ENCODE assay signal across 8 cellular contexts in the genomic region with DNA sequence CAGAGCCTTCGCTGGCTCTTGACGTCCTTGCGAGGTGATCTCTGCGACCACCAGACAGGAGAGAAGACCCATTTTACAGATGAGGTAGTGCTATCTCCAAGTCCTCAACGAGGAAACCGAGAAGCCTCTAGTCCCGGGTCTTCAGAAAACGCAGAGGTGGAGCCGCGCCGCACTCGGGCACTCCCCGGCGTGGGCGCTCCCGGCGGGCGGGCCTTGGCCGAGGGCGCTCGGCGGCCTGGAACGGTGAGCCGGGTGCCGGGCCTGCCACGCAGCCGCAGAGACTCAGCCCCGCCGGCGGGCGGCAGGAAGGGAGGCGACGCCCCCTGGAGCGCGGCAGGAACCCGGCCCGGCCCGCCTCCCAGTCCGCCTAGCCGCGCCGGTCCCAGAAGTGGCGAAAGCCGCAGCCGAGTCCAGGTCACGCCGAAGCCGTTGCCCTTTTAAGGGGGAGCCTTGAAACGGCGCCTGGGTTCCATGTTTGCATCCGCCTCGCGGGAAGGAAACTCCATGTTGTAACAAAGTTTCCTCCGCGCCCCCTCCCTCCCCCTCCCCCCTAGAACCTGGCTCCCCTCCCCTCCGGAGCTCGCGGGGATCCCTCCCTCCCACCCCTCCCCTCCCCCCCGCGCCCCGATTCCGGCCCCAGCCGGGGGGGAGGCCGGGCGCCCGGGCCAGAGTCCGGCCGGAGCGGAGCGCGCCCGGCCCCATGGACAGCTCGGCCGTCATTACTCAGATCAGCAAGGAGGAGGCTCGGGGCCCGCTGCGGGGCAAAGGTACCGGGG. TPM values are rescaled to one million over a fixed set of nuclear protein-coding genes. Genes with fewer than 3 reads are reported as not detected.
DNase-seq lines count a peak whose midpoint lies in the region; ATAC-seq, FAIRE-seq and TF ChIP-seq lines count a peak whose summit lies in the region.

A gene with protein sequence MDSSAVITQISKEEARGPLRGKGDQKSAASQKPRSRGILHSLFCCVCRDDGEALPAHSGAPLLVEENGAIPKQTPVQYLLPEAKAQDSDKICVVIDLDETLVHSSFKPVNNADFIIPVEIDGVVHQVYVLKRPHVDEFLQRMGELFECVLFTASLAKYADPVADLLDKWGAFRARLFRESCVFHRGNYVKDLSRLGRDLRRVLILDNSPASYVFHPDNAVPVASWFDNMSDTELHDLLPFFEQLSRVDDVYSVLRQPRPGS (plus strand): TSS at position 478 of the 776 bp plus-strand sequence. CDS start 223 bp downstream, at position 701.

- no peak for TF ChIP-seq CTCF in D721Med (IDR thresholded peaks at IDR 0.05; ENCODE audit: insufficient read depth, missing control alignments)
- peak; percentile 28; the same call in 1 of the 2 replicates for TF ChIP-seq CTCF in IMR-90 (conservative IDR thresholded peaks at IDR 0.05; ENCODE audit: low read depth, low read length)
- no peak for TF ChIP-seq CTCF in PC-3 (conservative IDR thresholded peaks at IDR 0.05; ENCODE audit: low read depth, low read length)

- peak within 1 kb of the TSS; percentile 99 for H3K4ac ChIP-seq in IMR-90 (ENCODE audit: low read depth, low read length)

- peaks cover 6 to 34% of the 10 kb centered on the region in 2 experiments; a peak in 3 of 4 replicates for H3K79me1 ChIP-seq in IMR-90 (ENCODE audit: low read depth in 1 of 2, low read length in 2 of 2)

- peak within 1 kb of the TSS; percentile 76 to 98 for H4K8ac ChIP-seq in IMR-90 (ENCODE audit: low read depth in 2 of 2, low read length in 2 of 2)

- peak within 1 kb of the TSS; percentile 92 for H3K56ac ChIP-seq in IMR-90 (ENCODE audit: extremely low read depth, insufficient read depth, low read length)

- H3K79me2 ChIP-seq in PC-3 (ENCODE audit: low read length): peaks cover 44% of the 10 kb centered on the region

- WGBS in IMR-90 (ENCODE audit: extremely low coverage in 2 of 2, insufficient read length in 1 of 2), 2 experiments: 1% methylated on average over 40 of the region's 78 CpGs; no CpG with 5 or more reads in 1 of the 2 experiments

- peak; percentile 18 for TF ChIP-seq RAD21 in IMR-90 (IDR thresholded peaks at IDR 0.05; ENCODE audit: low read length)

- peak within 1 kb of the TSS; percentile 98 for H2AK5ac ChIP-seq in IMR-90 (ENCODE audit: low read depth, low read length)

- H3K27me3 ChIP-seq in IMR-90 (ENCODE audit: control insufficient read depth, insufficient read depth, low read length) (no peaks in the 10 kb centered on the region), PC-3 (ENCODE audit: low read length) (no peaks in the 10 kb centered on the region)

- peak within 1 kb of the TSS; percentile 14 for H2BK20ac ChIP-seq in IMR-90 (ENCODE audit: low read depth, low read length)

- dilution Hi-C loops in IMR-90 (cut with HindIII; ENCODE audit: low sequenced_read_pairs, unreplicated experiment): no loop called here

- H3K4me1 ChIP-seq in IMR-90 (ENCODE audit: control insufficient read depth, insufficient read depth, low read length): peaks cover 25% of the 10 kb centered on the region
- H3K4me1 ChIP-seq in PC-3 (ENCODE audit: insufficient read depth, low read length): peaks cover 39% of the 10 kb centered on the region

- TF ChIP-seq POLR2A in IMR-90 (IDR thresholded peaks at IDR 0.05; ENCODE audit: low read depth, low read length): peak; percentile 23; the same call in 1 of the 2 replicates

- H2AFZ ChIP-seq in IMR-90 (replicated peaks; ENCODE audit: low read length, poor library complexity) (peak within 1 kb of the TSS; percentile 88), PC-3 (ENCODE audit: low read length) (peak within 1 kb of the TSS; percentile 84)

- H3K14ac ChIP-seq in IMR-90 (replicated peaks; ENCODE audit: low read depth, low read length): peak within 1 kb of the TSS; percentile 98

- peak within 1 kb of the TSS; percentile 87 for H4K91ac ChIP-seq in IMR-90 (ENCODE audit: insufficient read depth, low read depth, low read length)

- peak within 1 kb of the TSS; percentile 92 for H2BK120ac ChIP-seq in IMR-90 (ENCODE audit: low read depth, low read length)

- peak within 1 kb of the TSS; percentile 98 for H2BK5ac ChIP-seq in IMR-90 (ENCODE audit: low read depth, low read length, poor library complexity, severe bottlenecking)

- H4K20me1 ChIP-seq in IMR-90 (ENCODE audit: insufficient read depth, low read length) (peaks cover 13% of the 10 kb centered on the region; the same call in 1 of the 2 replicates), PC-3 (ENCODE audit: low read length) (no peaks in the 10 kb centered on the region)

- H3K4me2 ChIP-seq in IMR-90 (ENCODE audit: low read depth, low read length) (peak within 1 kb of the TSS; percentile 91), PC-3 (ENCODE audit: low read length) (peak within 1 kb of the TSS; percentile 98)

- peak within 1 kb of the TSS; percentile 95 for H3K23ac ChIP-seq in IMR-90 (ENCODE audit: low read depth, low read length)

- no peak for FAIRE-seq in D721Med (lab: Jason Lieb, UNC)

- H3K9me3 ChIP-seq in IMR-90 (ENCODE audit: control insufficient read depth, insufficient read depth, low read length): no peaks in the 10 kb centered on the region
- H3K9me3 ChIP-seq in PC-3 (ENCODE audit: low read length): no peaks in the 10 kb centered on the region

- POLR2A ChIA-PET in IMR-90 (lab: Charles Lee; ENCODE audit: unreplicated experiment): no interaction called here
- POLR2A ChIA-PET in PC-3 (lab: Charles Lee; ENCODE audit: unreplicated experiment): no interaction called here

- H3K18ac ChIP-seq in IMR-90 (ENCODE audit: low read depth, low read length): peak within 1 kb of the TSS; percentile 85

- in situ Hi-C loops in IMR-90 (cut with MboI; ENCODE audit: low sequenced_read_pairs): loop anchor here (10.0 kb wide), 2 partner anchors 125 to 255 kb away; partner anchors contain the start of genes AAMP, BCS1L, PNKD and ZNF142

- CTCF ChIA-PET in IMR-90 (lab: Yijun Ruan, JAX) (no interaction called here), PC-3 (lab: Charles Lee) (no interaction called here)

- H4K5ac ChIP-seq in IMR-90 (ENCODE audit: low read depth, low read length): peak within 1 kb of the TSS; percentile 98

- peak within 1 kb of the TSS; percentile 75; the same call in 2 of the 3 replicates for H2BK15ac ChIP-seq in IMR-90 (ENCODE audit: low read depth, low read length)

- H3K27ac ChIP-seq in IMR-90 (ENCODE audit: insufficient read depth, low read length): peak within 1 kb of the TSS; percentile 97
- H3K27ac ChIP-seq in PC-3 (ENCODE audit: low read length): peak within 1 kb of the TSS; percentile 93
- peak within 1 kb of the TSS; percentile 99 for H3K27ac ChIP-seq in epithelial cell of prostate

- peak; percentile 94 for DNase-seq in D721Med (ENCODE audit: insufficient read length, low spot score)
- peak; percentile 96 for DNase-seq in IMR-90
- DNase-seq in PC-3: peak; percentile 95
- peak; percentile 87 for DNase-seq in activated T-cell treated with anti-CD3 and anti-CD28 coated beads for 48 hours (ENCODE audit: low read depth)
- peak; percentile 75 for DNase-seq in epithelial cell of prostate (ENCODE audit: low read depth, low spot score)
- DNase-seq in mucosa of gallbladder (ENCODE audit: low spot score): peak; percentile 98
- DNase-seq in stimulated activated CD8-positive, alpha-beta memory T cell treated with anti-CD3 and anti-CD28 coated beads, Interleukin-4, amount 100 ng/mL, for 4 hours (ENCODE audit: low read depth in 2 of 2, low spot score in 1 of 2): peak; percentile 81 to 87

- ATAC-seq in GM21526 (IDR thresholded peaks at IDR 0.05; ENCODE audit: low FRiP score, unreplicated experiment) (peak; percentile 37), IMR-90 (ENCODE audit: low read depth) (peak; percentile 69), PC-3 (peak; percentile 32)

- H3F3A ChIP-seq in PC-3 (ENCODE audit: low read length, unreplicated experiment): peaks cover 8% of the 10 kb centered on the region

- no peaks in the 10 kb centered on the region for H3K9me2 ChIP-seq in PC-3 (replicated peaks; ENCODE audit: low read length)

- H3K4me3 ChIP-seq in IMR-90 (ENCODE audit: insufficient read depth, low read depth, low read length) (peak within 1 kb of the TSS; percentile 96), PC-3 (ENCODE audit: low read length) (peak within 1 kb of the TSS; percentile 86)

- intact Hi-C loops in IMR-90 (cut with micrococcal nuclease): no loop called here
- intact Hi-C loops in PC-3 (cut with micrococcal nuclease): loop anchor here (5.0 kb wide), 2 partner anchors 112 to 168 kb away; partner anchors contain the start of genes CNOT9 and USP37

- H3K36me3 ChIP-seq in IMR-90 (ENCODE audit: control insufficient read depth, insufficient read depth, low read length) (peaks cover 25% of the 10 kb centered on the region), PC-3 (ENCODE audit: low read depth, low read length) (peaks cover 4% of the 10 kb centered on the region; the same call in 1 of the 2 replicates)

- peak within 1 kb of the TSS; percentile 99 for H2AK9ac ChIP-seq in IMR-90 (replicated peaks; ENCODE audit: low read depth, low read length, poor library complexity)

- H3K9ac ChIP-seq in IMR-90 (ENCODE audit: low read depth, low read length) (peak within 1 kb of the TSS; percentile 92), PC-3 (ENCODE audit: low read length) (peak within 1 kb of the TSS; percentile 97)

- BruUV-seq in IMR-90 (replicated peaks; lab: Mats Ljungman, UMichigan) (no TSS peak), PC-3 (replicated peaks; lab: Mats Ljungman, UMichigan) (no TSS peak)

- H3K9me1 ChIP-seq in IMR-90 (ENCODE audit: insufficient read depth, low read length): no peaks in the 10 kb centered on the region

TF ChIP-seq in IMR-90, 13 proteins besides CTCF, POLR2A, EP300 and RAD21 (continues in another document):
- TF ChIP-seq MAFK (IDR thresholded peaks at IDR 0.05; ENCODE audit: low read depth, low read length) (no peak), CHD1 (IDR thresholded peaks at IDR 0.05; ENCODE audit: low read depth, low read length) (no peak), ELK1 (IDR thresholded peaks at IDR 0.05; ENCODE audit: borderline replicate concordance, low read depth, low read length) (no peak), MAZ (IDR thresholded peaks at IDR 0.05; ENCODE audit: borderline replicate concordance, low read depth, low read length) (peak; percentile 81), SMC3 (IDR thresholded peaks at IDR 0.05; ENCODE audit: low read depth, low read length) (peak; percentile 28; the same call in 1 of the 2 replicates), RFX5 (IDR thresholded peaks at IDR 0.05; ENCODE audit: low read depth, low read length) (no peak)

RNA-seq across cellular contexts. Expression of the gene that starts here (rescaled TPM):
- 17.5 and 19.7 TPM in 2 replicates for total RNA-seq in IMR-90 (2012; rRNA removed)
- polyA plus RNA-seq in IMR-90 (2012; rRNA removed): 64.3 and 68.2 TPM in 2 replicates
- polyA plus RNA-seq in IMR-90 (2012; cell fraction: cytosol; rRNA removed): 61.8 and 79.5 TPM in 2 replicates
- polyA plus RNA-seq in IMR-90 (2012; cell fraction: nucleus; rRNA removed; ENCODE audit: low replicate concordance): 64.2 and 103 TPM in 2 replicates
- 73.2 and 94.6 TPM in 2 replicates for total RNA-seq in PC-3 (2014; rRNA removed)
- 184 TPM for total RNA-seq in mucosa of gallbladder

Comparison
In these comparisons a context has a peak if more than half of its experiments do, and no peak if none do; other contexts are left out.
1. Peak in every context shown above with its lines: DNase-seq, ATAC-seq, H3K4me3 ChIP-seq and H3K27ac ChIP-seq.